1 cellular context compared by ENCODE assay signal in the genomic region with DNA sequence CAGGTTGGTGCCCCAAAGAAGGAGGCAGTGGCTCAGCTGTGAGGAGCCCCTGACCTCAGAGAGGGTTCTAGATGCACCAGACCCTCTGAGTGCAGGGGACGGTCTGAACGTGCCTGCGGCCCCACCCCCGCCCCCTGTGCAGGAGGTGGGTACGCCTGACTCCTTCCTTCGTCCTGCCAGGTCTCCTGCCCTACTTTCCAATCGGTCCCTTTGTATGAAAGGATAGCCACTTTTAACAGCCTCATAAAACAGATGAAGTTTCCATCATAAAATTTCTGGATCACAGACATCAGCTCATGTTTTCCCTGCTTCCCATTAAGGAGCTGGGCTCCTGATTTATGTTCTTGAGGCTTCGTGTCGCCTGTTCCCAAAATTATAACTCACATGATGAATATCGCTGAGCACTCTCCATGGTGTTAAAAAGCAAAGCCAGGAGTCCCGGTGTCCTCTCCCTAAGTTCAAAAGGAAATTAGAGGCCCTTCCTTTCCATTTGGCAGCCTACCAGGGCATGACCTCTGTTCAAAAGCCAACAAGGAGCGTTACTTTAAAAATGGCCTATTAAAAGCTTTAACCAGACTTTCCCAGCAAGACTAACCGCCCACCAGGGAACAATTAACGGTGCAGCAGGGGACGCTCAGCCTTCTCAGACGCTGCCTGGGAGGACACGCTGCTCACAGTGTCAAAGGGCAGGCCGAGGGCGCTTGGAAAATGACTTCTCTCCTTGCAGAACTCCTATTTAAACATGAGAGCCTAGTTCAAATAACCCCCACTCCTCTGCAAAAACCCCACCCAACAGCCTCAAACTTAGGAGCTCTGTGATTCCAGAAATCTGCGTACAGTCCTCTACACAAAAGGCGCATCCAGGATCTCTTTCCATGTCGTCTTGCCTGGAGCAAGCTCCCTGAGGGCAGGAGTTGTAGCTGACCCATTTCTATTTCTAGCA.
TF ChIP-seq lines count a peak whose summit lies in the region.

No MANE protein-coding gene starts in this region.

TF ChIP-seq in HEK293, 187 proteins besides CTCF, POLR2A, EP300 and RAD21 (continued from another document and continues in another):
- TF ChIP-seq PRDM6 (tag by site-specific recombination; IDR thresholded peaks at IDR 0.05) (peak; percentile 81), TRIM28 (IDR thresholded peaks at IDR 0.05; ENCODE audit: borderline replicate concordance, low read length) (peak; percentile 92), ZBTB21 (tag by site-specific recombination; IDR thresholded peaks at IDR 0.05) (no peak), ZNF398 (tag by site-specific recombination; IDR thresholded peaks at IDR 0.05) (no peak), ZNF449 (tag by site-specific recombination; IDR thresholded peaks at IDR 0.05) (no peak), ZNF214 (tag by site-specific recombination; IDR thresholded peaks at IDR 0.05; ENCODE audit: borderline replicate concordance) (no peak), ZNF174 (tag by site-specific recombination; IDR thresholded peaks at IDR 0.05) (no peak), ZNF843 (tag by site-specific recombination; IDR thresholded peaks at IDR 0.05) (peak; percentile 91), ZNF426 (tag by site-specific recombination; IDR thresholded peaks at IDR 0.05) (no peak), PRDM10 (tag by site-specific recombination; IDR thresholded peaks at IDR 0.05) (no peak), ZNF16 (tag by site-specific recombination; IDR thresholded peaks at IDR 0.05; ENCODE audit: low read depth) (no peak), ZNF10 (tag by site-specific recombination; IDR thresholded peaks at IDR 0.05) (no peak), GLIS2 (tag by site-specific recombination; IDR thresholded peaks at IDR 0.05) (peak; percentile 58), ZNF248 (tag by site-specific recombination; IDR thresholded peaks at IDR 0.05) (no peak), REPIN1 (tag by site-specific recombination; IDR thresholded peaks at IDR 0.05; ENCODE audit: low read depth) (no peak), YY1 (tag by site-specific recombination; IDR thresholded peaks at IDR 0.05) (no peak), ZNF776 (tag by site-specific recombination; IDR thresholded peaks at IDR 0.05; ENCODE audit: borderline replicate concordance) (no peak), ZFHX2 (tag by site-specific recombination; conservative IDR thresholded peaks at IDR 0.05) (peak; percentile 36), ZNF561 (tag by site-specific recombination; IDR thresholded peaks at IDR 0.05; ENCODE audit: borderline replicate concordance) (no peak), GLIS1 (tag by site-specific recombination; IDR thresholded peaks at IDR 0.05) (peak; percentile 62), TCF7L2 (IDR thresholded peaks at IDR 0.05; ENCODE audit: borderline replicate concordance, low read depth, low read length) (peak; percentile 88), ZNF785 (tag by site-specific recombination; IDR thresholded peaks at IDR 0.05) (no peak), AEBP2 (tag by site-specific recombination; IDR thresholded peaks at IDR 0.05; ENCODE audit: borderline replicate concordance) (no peak), ZSCAN23 (tag by site-specific recombination; IDR thresholded peaks at IDR 0.05) (no peak), ZSCAN16 (tag by site-specific recombination; IDR thresholded peaks at IDR 0.05) (no peak), ZNF560 (tag by site-specific recombination; IDR thresholded peaks at IDR 0.05; ENCODE audit: borderline replicate concordance) (no peak), SCRT2 (tag by site-specific recombination; IDR thresholded peaks at IDR 0.05) (no peak), ZNF19 (tag by site-specific recombination; IDR thresholded peaks at IDR 0.05; ENCODE audit: low read depth) (no peak), ZNF292 (tag by site-specific recombination; IDR thresholded peaks at IDR 0.05; ENCODE audit: borderline replicate concordance, low read depth) (no peak), EGR2 (tag by site-specific recombination; IDR thresholded peaks at IDR 0.05; ENCODE audit: low read depth) (peak; percentile 35), MEIS1 (CRISPR knock-in tag; IDR thresholded peaks at IDR 0.05; ENCODE audit: borderline replicate concordance) (no peak), ZNF114 (tag by site-specific recombination; IDR thresholded peaks at IDR 0.05) (no peak), ZNF610 (tag by site-specific recombination; IDR thresholded peaks at IDR 0.05; ENCODE audit: borderline replicate concordance) (peak; percentile 58; the same call in 1 of the 2 replicates), ZIC2 (tag by site-specific recombination; IDR thresholded peaks at IDR 0.05) (peak; percentile 81), ZFP3 (tag by site-specific recombination; IDR thresholded peaks at IDR 0.05; ENCODE audit: low read depth) (peak; percentile 91), ZNF112 (tag by site-specific recombination; IDR thresholded peaks at IDR 0.05) (no peak)
- TF ChIP-seq, protein P1, sequence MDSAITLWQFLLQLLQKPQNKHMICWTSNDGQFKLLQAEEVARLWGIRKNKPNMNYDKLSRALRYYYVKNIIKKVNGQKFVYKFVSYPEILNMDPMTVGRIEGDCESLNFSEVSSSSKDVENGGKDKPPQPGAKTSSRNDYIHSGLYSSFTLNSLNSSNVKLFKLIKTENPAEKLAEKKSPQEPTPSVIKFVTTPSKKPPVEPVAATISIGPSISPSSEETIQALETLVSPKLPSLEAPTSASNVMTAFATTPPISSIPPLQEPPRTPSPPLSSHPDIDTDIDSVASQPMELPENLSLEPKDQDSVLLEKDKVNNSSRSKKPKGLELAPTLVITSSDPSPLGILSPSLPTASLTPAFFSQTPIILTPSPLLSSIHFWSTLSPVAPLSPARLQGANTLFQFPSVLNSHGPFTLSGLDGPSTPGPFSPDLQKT (IDR thresholded peaks at IDR 0.05; ENCODE audit: borderline replicate concordance, low read depth, low read length) = no peak
- TF ChIP-seq, protein P2, sequence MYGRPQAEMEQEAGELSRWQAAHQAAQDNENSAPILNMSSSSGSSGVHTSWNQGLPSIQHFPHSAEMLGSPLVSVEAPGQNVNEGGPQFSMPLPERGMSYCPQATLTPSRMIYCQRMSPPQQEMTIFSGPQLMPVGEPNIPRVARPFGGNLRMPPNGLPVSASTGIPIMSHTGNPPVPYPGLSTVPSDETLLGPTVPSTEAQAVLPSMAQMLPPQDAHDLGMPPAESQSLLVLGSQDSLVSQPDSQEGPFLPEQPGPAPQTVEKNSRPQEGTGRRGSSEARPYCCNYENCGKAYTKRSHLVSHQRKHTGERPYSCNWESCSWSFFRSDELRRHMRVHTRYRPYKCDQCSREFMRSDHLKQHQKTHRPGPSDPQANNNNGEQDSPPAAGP (tag by site-specific recombination; IDR thresholded peaks at IDR 0.05) = peak; percentile 67; the same call in 1 of the 2 replicates
- TF ChIP-seq, protein P3, sequence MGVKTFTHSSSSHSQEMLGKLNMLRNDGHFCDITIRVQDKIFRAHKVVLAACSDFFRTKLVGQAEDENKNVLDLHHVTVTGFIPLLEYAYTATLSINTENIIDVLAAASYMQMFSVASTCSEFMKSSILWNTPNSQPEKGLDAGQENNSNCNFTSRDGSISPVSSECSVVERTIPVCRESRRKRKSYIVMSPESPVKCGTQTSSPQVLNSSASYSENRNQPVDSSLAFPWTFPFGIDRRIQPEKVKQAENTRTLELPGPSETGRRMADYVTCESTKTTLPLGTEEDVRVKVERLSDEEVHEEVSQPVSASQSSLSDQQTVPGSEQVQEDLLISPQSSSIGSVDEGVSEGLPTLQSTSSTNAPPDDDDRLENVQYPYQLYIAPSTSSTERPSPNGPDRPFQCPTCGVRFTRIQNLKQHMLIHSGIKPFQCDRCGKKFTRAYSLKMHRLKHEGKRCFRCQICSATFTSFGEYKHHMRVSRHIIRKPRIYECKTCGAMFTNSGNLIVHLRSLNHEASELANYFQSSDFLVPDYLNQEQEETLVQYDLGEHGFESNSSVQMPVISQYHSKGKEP (tag by site-specific recombination; IDR thresholded peaks at IDR 0.05) = no peak
- TF ChIP-seq, protein P4, sequence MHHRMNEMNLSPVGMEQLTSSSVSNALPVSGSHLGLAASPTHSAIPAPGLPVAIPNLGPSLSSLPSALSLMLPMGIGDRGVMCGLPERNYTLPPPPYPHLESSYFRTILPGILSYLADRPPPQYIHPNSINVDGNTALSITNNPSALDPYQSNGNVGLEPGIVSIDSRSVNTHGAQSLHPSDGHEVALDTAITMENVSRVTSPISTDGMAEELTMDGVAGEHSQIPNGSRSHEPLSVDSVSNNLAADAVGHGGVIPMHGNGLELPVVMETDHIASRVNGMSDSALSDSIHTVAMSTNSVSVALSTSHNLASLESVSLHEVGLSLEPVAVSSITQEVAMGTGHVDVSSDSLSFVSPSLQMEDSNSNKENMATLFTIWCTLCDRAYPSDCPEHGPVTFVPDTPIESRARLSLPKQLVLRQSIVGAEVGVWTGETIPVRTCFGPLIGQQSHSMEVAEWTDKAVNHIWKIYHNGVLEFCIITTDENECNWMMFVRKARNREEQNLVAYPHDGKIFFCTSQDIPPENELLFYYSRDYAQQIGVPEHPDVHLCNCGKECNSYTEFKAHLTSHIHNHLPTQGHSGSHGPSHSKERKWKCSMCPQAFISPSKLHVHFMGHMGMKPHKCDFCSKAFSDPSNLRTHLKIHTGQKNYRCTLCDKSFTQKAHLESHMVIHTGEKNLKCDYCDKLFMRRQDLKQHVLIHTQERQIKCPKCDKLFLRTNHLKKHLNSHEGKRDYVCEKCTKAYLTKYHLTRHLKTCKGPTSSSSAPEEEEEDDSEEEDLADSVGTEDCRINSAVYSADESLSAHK (tag by site-specific recombination; IDR thresholded peaks at IDR 0.05) = peak; percentile 67
